Comparison of ENCODE assay signal across 1 cellular context in the genomic region with DNA sequence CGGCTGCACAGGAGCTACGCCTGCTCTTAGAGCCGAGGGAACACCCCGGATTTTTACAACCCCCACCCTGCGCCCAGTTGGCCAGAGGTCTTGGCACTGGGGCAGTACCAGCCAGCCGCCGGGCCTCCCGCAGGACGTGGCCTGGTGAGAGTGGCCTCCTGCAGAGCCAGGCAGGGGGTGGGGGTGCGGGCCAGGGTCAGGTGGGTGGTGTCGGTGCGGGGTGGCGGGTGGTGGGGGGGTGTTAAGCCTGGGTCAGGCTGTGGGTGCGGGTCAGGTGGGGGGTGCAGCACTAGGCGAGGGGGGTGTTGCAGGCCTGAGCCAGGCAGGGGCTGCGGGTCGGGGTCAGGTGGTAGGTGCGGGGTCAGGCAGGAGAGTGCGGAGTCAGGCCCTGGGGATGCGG.
TF ChIP-seq lines count a peak whose summit lies in the region.

No MANE protein-coding gene starts in this region.

TF ChIP-seq in neural cell, 6 proteins besides CTCF, POLR2A, EP300 and RAD21 (continued from another document):
- no peak for TF ChIP-seq EZH2 (IDR thresholded peaks at IDR 0.05; ENCODE audit: borderline replicate concordance, insufficient read depth, low read length, poor library complexity, severe bottlenecking)
- TF ChIP-seq MXI1 (conservative IDR thresholded peaks at IDR 0.05; ENCODE audit: poor library complexity, severe bottlenecking) = no peak
- no peak for TF ChIP-seq TAF1 (IDR thresholded peaks at IDR 0.05; ENCODE audit: low read depth)
